Comparison of ENCODE assay signal across 8 cellular contexts in the genomic region with DNA sequence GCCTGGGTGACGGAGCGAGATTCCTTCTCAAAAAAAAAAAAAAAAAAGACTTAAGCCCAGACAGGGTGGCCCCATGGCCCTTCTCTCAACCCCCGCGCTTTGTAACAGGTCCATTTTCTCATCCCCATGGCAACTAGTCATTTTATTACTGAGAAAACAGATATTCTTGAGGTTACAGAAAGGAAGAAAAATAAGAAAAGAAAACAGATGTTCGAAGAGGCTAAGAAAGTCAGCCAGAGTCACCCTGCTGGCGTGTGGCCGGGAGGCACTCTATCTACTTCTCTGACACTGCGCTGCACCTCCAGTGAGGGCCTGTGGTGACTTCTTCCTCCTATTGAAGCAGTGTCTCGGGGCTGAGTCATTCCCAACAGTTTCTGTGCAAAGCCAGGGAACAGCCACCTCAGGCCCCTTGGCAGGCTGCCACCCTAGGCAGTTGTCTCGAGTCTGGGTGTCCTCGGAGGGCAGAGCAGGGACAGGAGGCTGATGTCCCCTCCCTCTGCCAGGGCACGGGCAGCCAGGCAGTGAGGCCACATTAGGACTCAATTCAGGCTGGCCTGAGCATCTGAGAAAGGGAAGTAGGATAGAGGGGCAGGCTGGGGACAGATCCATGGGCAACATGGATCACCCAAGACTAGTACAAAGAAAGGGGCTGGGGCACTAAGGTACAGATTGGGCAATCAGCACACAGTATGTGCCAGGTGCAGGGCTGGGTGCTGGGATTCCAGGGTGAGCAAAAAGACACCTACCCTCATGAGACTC. TPM values are rescaled to one million over a fixed set of nuclear protein-coding genes. Genes with fewer than 3 reads are reported as not detected.
DNase-seq lines count a peak whose midpoint lies in the region; ATAC-seq and TF ChIP-seq lines count a peak whose summit lies in the region.

No MANE protein-coding gene starts in this region.

- H3K9me3 ChIP-seq in aorta (ENCODE audit: control insufficient read depth, low read length): no peaks in the 10 kb centered on the region

- ATAC-seq in naive B cell (ENCODE audit: low read depth in 2 of 2) (peak; percentile 48 to 56), aorta (ENCODE audit: low FRiP score) (peak; percentile 90)

- intact Hi-C loops in aorta (cut with DNase I): no loop called here

- H3K27ac ChIP-seq in aorta (ENCODE audit: low read depth in 1 of 2, low read length in 2 of 2): peak overlapping the region in 1 of 2 donors; percentile 0

- H3K27ac Mint-ChIP-seq in naive B cell: peak overlapping the region in 2 of 6 donors; percentile 3 to 87

- H3K4me1 ChIP-seq in aorta (ENCODE audit: control insufficient read depth in 1 of 2, insufficient read depth in 2 of 2, low read length in 2 of 2): no peaks in the 10 kb centered on the region

- no peaks in the 10 kb centered on the region for H3K36me3 Mint-ChIP-seq in naive B cell

- H3K36me3 ChIP-seq in aorta (ENCODE audit: control insufficient read depth in 1 of 2, insufficient read depth in 2 of 2, low read length in 1 of 2): no peaks in the 10 kb centered on the region

- H3K4me3 ChIP-seq in epithelial cell of proximal tubule (ENCODE audit: low read depth, low read length) (no peak overlapping the region), aorta (ENCODE audit: low read length in 2 of 2) (no peak overlapping the region)

- peak overlapping the region in 2 of 8 donors; percentile 25 to 71 for H3K4me3 Mint-ChIP-seq in naive B cell

- TF ChIP-seq CTCF in epithelial cell of proximal tubule (conservative IDR thresholded peaks at IDR 0.05; ENCODE audit: low read depth, low read length): no peak

- DNase-seq in NCI-H146 (lab: John Stamatoyannopoulos, UW) (peak; percentile 23), NCI-H146 treated with DMSO at 0.1 percent for 48 hours (lab: John Stamatoyannopoulos, UW; ENCODE audit: unreplicated experiment) (no peak), HUDEP-2 (lab: John Stamatoyannopoulos, UW; ENCODE audit: unreplicated experiment in 76 of 76) (peak in 74 of 76 experiments; percentile 36 to 93 (median 85)), SW 1271 (lab: John Stamatoyannopoulos, UW) (peak; percentile 64 to 83), epithelial cell of proximal tubule (ENCODE audit: low read depth) (peak; percentile 27), naive B cell (no peak), aorta (peak; percentile 93 to 95), T-helper 9 cell (no peak)

- H3K4me1 Mint-ChIP-seq in naive B cell: peaks cover 32 to 41% (median 38%) of the 10 kb centered on the region in 3 donors

- H3K9me3 Mint-ChIP-seq in naive B cell: peaks cover 0 to 3% (median 0%) of the 10 kb centered on the region in 7 donors

- 3% methylated on average over 12 of the region's 12 CpGs for WGBS in aorta, 2 donors

- no peaks in the 10 kb centered on the region for H3K27me3 ChIP-seq in aorta (ENCODE audit: control insufficient read depth in 1 of 2, insufficient read depth in 2 of 2, low read length in 1 of 2)

- no peaks in the 10 kb centered on the region for H3K27me3 Mint-ChIP-seq in naive B cell

RNA-seq across cellular contexts. Expression of gene SYVN1, which starts 16.4 kb away (rescaled TPM):
- total RNA-seq in epithelial cell of proximal tubule: 10.8 and 14.8 TPM in 2 replicates
- 10 to 100 TPM; 21.4 to 86.9 (median 43.5) TPM for polyA plus RNA-seq in naive B cell (ENCODE audit: low read depth in 6 of 6)
- total RNA-seq in aorta: 10 to 100 TPM; 50.2 to 64.0 TPM
- polyA plus RNA-seq in aorta: 10 to 100 TPM in 1 of 2 donors, 1 to 10 TPM in 1; 5.5 to 26.2 TPM

RNA-seq across cellular contexts. Expression of gene SPDYC, which starts 19.3 kb away (rescaled TPM):
- not detected in 2 replicates for total RNA-seq in epithelial cell of proximal tubule
- under 1 TPM in 1 of 6 donors, not detected in 5; 0.48 TPM for polyA plus RNA-seq in naive B cell (ENCODE audit: low read depth in 6 of 6)
- total RNA-seq in aorta: not detected
- not detected for polyA plus RNA-seq in aorta

RNA-seq across cellular contexts. Expression of gene MRPL49, which starts 28.6 kb away (rescaled TPM):
- 77.5 and 126 TPM in 2 replicates for total RNA-seq in epithelial cell of proximal tubule
- polyA plus RNA-seq in naive B cell (ENCODE audit: low read depth in 6 of 6): 100 to 1,000 TPM in 3 of 6 donors, 10 to 100 TPM in 3; 68.8 to 111 (median 102) TPM
- total RNA-seq in aorta: 10 to 100 TPM; 35.0 to 37.1 TPM
- polyA plus RNA-seq in aorta: 10 to 100 TPM; 44.2 to 52.2 TPM

RNA-seq across cellular contexts. Expression of gene FAU, which starts 28.8 kb away (rescaled TPM):
- total RNA-seq in epithelial cell of proximal tubule (535 and 1,041 TPM in 2 replicates), aorta (100 to 1,000 TPM; 674 to 804 TPM)
- polyA plus RNA-seq in naive B cell (ENCODE audit: low read depth in 6 of 6) (1,000 to 10,000 TPM; 1,024 to 1,586 (median 1,385) TPM), aorta (1,000 to 10,000 TPM; 1,037 to 1,172 TPM)

RNA-seq across cellular contexts. Expression of gene CAPN1, which starts 31.0 kb away (rescaled TPM):
- total RNA-seq in epithelial cell of proximal tubule: 256 and 360 TPM in 2 replicates
- polyA plus RNA-seq in naive B cell (ENCODE audit: low read depth in 6 of 6): 100 to 1,000 TPM in 5 of 6 donors, 10 to 100 TPM in 1; 93.8 to 132 (median 124) TPM
- total RNA-seq in aorta: 100 to 1,000 TPM; 109 to 137 TPM
- polyA plus RNA-seq in aorta: 10 to 100 TPM; 75.5 to 96.3 TPM

Comparison
In these comparisons a context has a peak if more than half of its experiments do, and no peak if none do; other contexts are left out.
1. DNase-seq: peak in NCI-H146 (single experiment), HUDEP-2 (74 of 76), SW 1271 (2 of 2), epithelial cell of proximal tubule (single experiment) and aorta (2 of 2); none in NCI-H146 treated with DMSO at 0.1 percent for 48 hours (single experiment), naive B cell (single experiment) and T-helper 9 cell (single experiment).